ENCODE assay signal across 25 cellular contexts in the genomic region with DNA sequence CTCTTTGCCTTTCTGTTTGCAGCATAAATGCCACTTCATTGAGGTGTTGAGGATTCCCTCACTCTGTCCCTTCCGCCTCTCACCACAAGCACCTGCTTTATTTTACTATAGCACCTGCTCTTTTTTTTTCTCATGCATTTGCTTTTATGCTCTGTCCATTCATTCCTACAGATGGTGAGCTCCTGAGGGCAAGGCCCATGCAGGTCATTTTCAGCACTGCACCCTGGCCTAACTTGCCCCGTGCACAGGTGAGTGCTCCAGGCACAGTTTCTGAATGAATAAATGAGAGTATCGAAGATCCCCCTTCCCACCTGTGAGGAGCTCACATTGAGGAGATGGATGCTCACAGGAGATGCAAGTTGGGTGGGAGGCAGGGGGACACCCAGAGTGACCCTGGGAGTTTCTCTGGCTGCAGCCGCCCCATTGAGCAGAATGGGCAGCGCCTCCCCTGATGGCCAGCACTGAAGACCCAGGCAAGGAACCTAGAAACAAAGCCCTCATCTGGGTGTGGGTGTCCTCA. TPM values are rescaled to one million over a fixed set of nuclear protein-coding genes. Genes with fewer than 3 reads are reported as not detected.
DNase-seq lines count a peak whose midpoint lies in the region; ATAC-seq and TF ChIP-seq lines count a peak whose summit lies in the region.
"Had no signal": no experiment of that assay in that cellular context is flagged by ENCODE, and none has a peak within 500 bp of the region (broad histone marks: within the 10 kb centered on the region; RNA-seq: fewer than 3 reads in every experiment).

No MANE protein-coding gene starts in this region.

- no peaks in the 10 kb centered on the region for H3K9me3 Mint-ChIP-seq in activated naive CD8-positive, alpha-beta T cell (ENCODE audit: low read depth)
- peaks cover 3% of the 10 kb centered on the region for H3K9me3 Mint-ChIP-seq in activated naive CD8-positive, alpha-beta T cell treated with anti-CD3 and anti-CD28 coated beads for 36 hours
- peaks cover 9% of the 10 kb centered on the region for H3K9me3 Mint-ChIP-seq in glutamatergic neuron (ENCODE audit: unreplicated experiment)

- no peaks in the 10 kb centered on the region for H3K36me3 Mint-ChIP-seq in activated naive CD8-positive, alpha-beta T cell
- H3K36me3 Mint-ChIP-seq in activated naive CD8-positive, alpha-beta T cell treated with anti-CD3 and anti-CD28 coated beads for 36 hours, result peaks cover 2% of the 10 kb centered on the region
- peaks cover 4% of the 10 kb centered on the region for H3K36me3 Mint-ChIP-seq in glutamatergic neuron (ENCODE audit: unreplicated experiment)

- no peak overlapping the region for H3K27ac Mint-ChIP-seq in activated naive CD8-positive, alpha-beta T cell
- no peak overlapping the region for H3K27ac Mint-ChIP-seq in activated naive CD8-positive, alpha-beta T cell treated with anti-CD3 and anti-CD28 coated beads for 36 hours
- no peak overlapping the region for H3K27ac Mint-ChIP-seq in glutamatergic neuron (ENCODE audit: unreplicated experiment)
- H3K27ac Mint-ChIP-seq: activated CD4-positive, alpha-beta T cell treated with anti-CD3 and anti-CD28 coated beads for 36 hours; GM23338 had no signal

- ATAC-seq in HG02798 (IDR thresholded peaks at IDR 0.05; ENCODE audit: poor library complexity, unreplicated experiment), result no peak
- ATAC-seq: activated CD4-positive, alpha-beta T cell treated with anti-CD3 and anti-CD28 coated beads for 36 hours had no signal

- peaks cover 11% of the 10 kb centered on the region for H3K27me3 Mint-ChIP-seq in activated naive CD8-positive, alpha-beta T cell
- H3K27me3 Mint-ChIP-seq in activated naive CD8-positive, alpha-beta T cell treated with anti-CD3 and anti-CD28 coated beads for 36 hours, result peaks cover 39% of the 10 kb centered on the region
- peaks cover 4% of the 10 kb centered on the region for H3K27me3 Mint-ChIP-seq in glutamatergic neuron (ENCODE audit: unreplicated experiment)

- DNase-seq in activated naive CD8-positive, alpha-beta T cell treated with anti-CD3 and anti-CD28 coated beads for 36 hours, result no peak
- DNase-seq in NCI-H774 (lab: John Stamatoyannopoulos, UW) (peak; percentile 8), glutamatergic neuron (no peak), SIG-M5 treated with dmso at 0.1 percent for 504 hours (lab: John Stamatoyannopoulos, UW; ENCODE audit: unreplicated experiment) (no peak), SKM-1 treated with dmso at 0.1 percent for 144 hours (lab: John Stamatoyannopoulos, UW; ENCODE audit: unreplicated experiment) (no peak)
- DNase-seq: activated CD4-positive, alpha-beta T cell treated with anti-CD3 and anti-CD28 coated beads for 36 hours; activated effector memory CD4-positive, alpha-beta T cell treated with Interleukin-2 at 50 U/mL for 16 hours; activated T-cell treated with anti-CD3 and anti-CD28 coated beads for 4 hours; central memory CD4-positive, alpha-beta T cell; foreskin fibroblast; Kasumi-1; left ventricle myocardium superior; NCI-H1436 treated with DMSO at 0.1 percent for 48 hours; NCI-H2171 treated with DMSO at 0.1 percent for 48 hours; NCI-H510A; NK-92 treated with Interleukin-12 subunit alpha and Interleukin-12 subunit beta, amount 100 ng/mL, for 24 hours; occipital lobe; SK-N-SH; stimulated activated CD4-positive, alpha-beta T cell treated with anti-CD3 and anti-CD28 coated beads, Interleukin-4, amount 100 ng/mL, for 1 hour; T-helper 9 cell; thyroid gland had no signal

- H3K4me1 Mint-ChIP-seq in activated naive CD8-positive, alpha-beta T cell (ENCODE audit: low read depth), result peaks cover 14% of the 10 kb centered on the region
- H3K4me1 Mint-ChIP-seq in activated naive CD8-positive, alpha-beta T cell treated with anti-CD3 and anti-CD28 coated beads for 36 hours, result peaks cover 10% of the 10 kb centered on the region
- peaks cover 2% of the 10 kb centered on the region for H3K4me1 Mint-ChIP-seq in glutamatergic neuron (ENCODE audit: low read depth, unreplicated experiment)

- TF ChIP-seq CTCF in glutamatergic neuron (IDR thresholded peaks at IDR 0.05; ENCODE audit: partially characterized antibody, unreplicated experiment), result no peak

- H3K4me3 Mint-ChIP-seq in activated naive CD8-positive, alpha-beta T cell, result peak overlapping the region; percentile 14
- H3K4me3 Mint-ChIP-seq in activated naive CD8-positive, alpha-beta T cell treated with anti-CD3 and anti-CD28 coated beads for 36 hours, result no peak overlapping the region
- H3K4me3 Mint-ChIP-seq in glutamatergic neuron (ENCODE audit: unreplicated experiment), result peak overlapping the region; percentile 59
- H3K4me3 Mint-ChIP-seq: activated CD4-positive, alpha-beta T cell treated with anti-CD3 and anti-CD28 coated beads for 36 hours; GM23338 had no signal

RNA-seq across cellular contexts. Expression of a gene that starts 1.2 kb away (rescaled TPM):
- total RNA-seq in activated naive CD8-positive, alpha-beta T cell treated with anti-CD3 and anti-CD28 coated beads for 36 hours, result 1 to 10 TPM; 5.1 to 5.6 TPM
- 8.7 TPM for total RNA-seq in glutamatergic neuron (ENCODE audit: unreplicated experiment)
- total RNA-seq: myocyte had no signal
